ENCODE assay signal across 8 cellular contexts in the genomic region with DNA sequence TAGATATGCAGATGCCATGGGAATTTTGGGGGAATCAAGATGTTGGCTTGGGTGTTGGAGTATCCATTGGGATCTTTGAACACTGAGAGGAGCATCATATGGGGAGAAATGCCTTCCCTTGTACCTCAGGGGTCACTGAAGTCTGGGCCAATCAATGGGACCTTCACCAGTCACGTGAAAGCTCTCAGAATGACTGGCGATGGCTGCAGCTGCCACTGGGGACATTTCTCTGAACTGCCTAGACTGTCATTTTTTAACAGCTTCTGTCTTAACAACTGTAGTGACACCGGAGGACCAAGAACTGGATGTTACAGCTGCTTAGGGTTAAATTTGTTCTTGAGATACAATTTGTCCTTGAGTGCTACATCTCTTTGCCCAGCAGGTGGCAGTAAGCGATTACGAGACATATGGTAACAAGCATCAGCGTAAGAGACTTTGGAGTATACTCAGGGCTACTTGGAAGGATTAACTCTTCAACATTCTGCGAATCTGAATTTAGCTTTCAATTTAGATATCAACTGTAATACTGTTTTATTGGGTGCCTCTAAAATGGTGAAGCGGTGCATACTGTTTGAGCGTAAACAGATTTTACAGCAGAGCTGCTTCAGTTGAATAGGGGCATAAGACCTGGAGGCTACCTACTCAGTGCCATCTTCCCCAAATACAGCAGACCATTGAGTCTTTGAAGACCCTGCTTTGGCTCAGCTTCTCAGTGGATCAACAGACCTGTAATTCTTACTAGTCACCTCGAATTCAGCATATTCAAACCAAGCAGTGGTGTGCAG. TPM values are rescaled to one million over a fixed set of nuclear protein-coding genes. Genes with fewer than 3 reads are reported as not detected.
A peak's percentile ranks its signal among the peaks of the same experiment; 100 is the strongest.
DNase-seq lines count a peak whose midpoint lies in the region; ATAC-seq, FAIRE-seq and TF ChIP-seq lines count a peak whose summit lies in the region.

No MANE protein-coding gene starts in this region.

- H3K4me3 ChIP-seq in BE2C (ENCODE audit: low read depth, low read length) (no peak overlapping the region), endothelial cell of umbilical vein (replicated peaks in 1 of 3; ENCODE audit: insufficient read depth in 1 of 3, low read depth in 1 of 3, low read length in 3 of 3) (no peak overlapping the region)

- no peak overlapping the region for H3K4me2 ChIP-seq in endothelial cell of umbilical vein (ENCODE audit: insufficient read depth, low read length)

- no peaks in the 10 kb centered on the region for H3K79me2 ChIP-seq in endothelial cell of umbilical vein (ENCODE audit: control insufficient read depth, insufficient read depth, low read length)

- no TSS peak for BruUV-seq in endothelial cell of umbilical vein (replicated peaks; lab: Mats Ljungman, UMichigan)

- peak overlapping the region; percentile 24 for H2AFZ ChIP-seq in endothelial cell of umbilical vein (ENCODE audit: low read depth, low read length)

- peak; percentile 93 for FAIRE-seq in endothelial cell of umbilical vein (lab: Jason Lieb, UNC)

- H3K27ac ChIP-seq in endothelial cell of umbilical vein (ENCODE audit: insufficient read depth, low read depth, low read length) = no peak overlapping the region

- H3K4me1 Mint-ChIP-seq in activated CD4-positive, alpha-beta memory T cell treated with anti-CD3 and anti-CD28 coated beads for 36 hours (ENCODE audit: low read depth) = peaks cover 13% of the 10 kb centered on the region
- H3K4me1 Mint-ChIP-seq in stimulated activated naive B cell treated with anti-CD40 and anti-IgM and Interleukin-4, amounts not matched to agents 10 μg/mL and 1 μg/mL and 100 μg/mL, for 72 hours = peaks cover 21 to 37% of the 10 kb centered on the region in 2 donors

- H3K27me3 ChIP-seq in BE2C = peaks cover 3% of the 10 kb centered on the region; the same call in 1 of the 2 replicates
- peaks cover 0 to 3% of the 10 kb centered on the region in 2 experiments for H3K27me3 ChIP-seq in endothelial cell of umbilical vein (ENCODE audit: control insufficient read depth in 2 of 2, insufficient read depth in 2 of 2, low read length in 2 of 2)

- peaks cover 43% of the 10 kb centered on the region for H3K27me3 Mint-ChIP-seq in activated CD4-positive, alpha-beta memory T cell treated with anti-CD3 and anti-CD28 coated beads for 36 hours
- H3K27me3 Mint-ChIP-seq in stimulated activated naive B cell treated with anti-CD40 and anti-IgM and Interleukin-4, amounts not matched to agents 10 μg/mL and 1 μg/mL and 100 μg/mL, for 72 hours = peaks cover 6 to 15% of the 10 kb centered on the region in 2 donors

- POLR2A ChIA-PET in activated CD4-positive, alpha-beta memory T cell treated with anti-CD3 and anti-CD28 coated beads for 36 hours (lab: Charles Lee) = no interaction called here
- POLR2A ChIA-PET in endothelial cell of umbilical vein (lab: Charles Lee) = no interaction called here

- H4K20me1 ChIP-seq in endothelial cell of umbilical vein (replicated peaks; ENCODE audit: control insufficient read depth, extremely low read depth, insufficient read depth, low read length) = no peaks in the 10 kb centered on the region

- intact Hi-C loops in activated CD4-positive, alpha-beta memory T cell treated with anti-CD3 and anti-CD28 coated beads for 36 hours (cut with micrococcal nuclease) = loop anchor here (1.0 to 5.0 kb wide), 7 partner anchors 288 to 1028 kb away; a partner anchor contains a TSS
- intact Hi-C loops in endothelial cell of umbilical vein (cut with micrococcal nuclease) = loop anchor here (1.0 to 2.0 kb wide), 3 partner anchors 364 to 570 kb away; no protein-coding TSS in a partner anchor

- peak; percentile 85 for ATAC-seq in GM18861 (IDR thresholded peaks at IDR 0.05; ENCODE audit: unreplicated experiment)
- peak; percentile 83 for ATAC-seq in HG03039 (IDR thresholded peaks at IDR 0.05; ENCODE audit: unreplicated experiment)
- ATAC-seq in stimulated activated naive B cell treated with anti-CD40 and anti-IgM and Interleukin-4, amounts not matched to agents 10 μg/mL and 1 μg/mL and 100 μg/mL, for 72 hours (replicated peaks) = peak; percentile 38 to 47

- H3K9me3 Mint-ChIP-seq in activated CD4-positive, alpha-beta memory T cell treated with anti-CD3 and anti-CD28 coated beads for 36 hours = no peaks in the 10 kb centered on the region
- peaks cover 4 to 9% of the 10 kb centered on the region in 2 donors for H3K9me3 Mint-ChIP-seq in stimulated activated naive B cell treated with anti-CD40 and anti-IgM and Interleukin-4, amounts not matched to agents 10 μg/mL and 1 μg/mL and 100 μg/mL, for 72 hours

- no peaks in the 10 kb centered on the region for H3K9me1 ChIP-seq in endothelial cell of umbilical vein (replicated peaks; ENCODE audit: control insufficient read depth, extremely low read depth, insufficient read depth, low read length)

- TF ChIP-seq CTCF in BE2C (IDR thresholded peaks at IDR 0.05; ENCODE audit: low read depth, low read length) = peak; percentile 91
- peak; percentile 73 to 76 for TF ChIP-seq CTCF in endothelial cell of umbilical vein (IDR thresholded peaks at IDR 0.05; ENCODE audit: extremely low read depth in 1 of 2, insufficient read depth in 1 of 2, low read depth in 1 of 2, low read length in 2 of 2)

- no peak for TF ChIP-seq POLR2A in endothelial cell of umbilical vein (IDR thresholded peaks at IDR 0.05; ENCODE audit: low read depth, low read length)

- H3K9me3 ChIP-seq in BE2C (no peaks in the 10 kb centered on the region), endothelial cell of umbilical vein (replicated peaks; ENCODE audit: control insufficient read depth, insufficient read depth, low read length) (no peaks in the 10 kb centered on the region)

- no peak overlapping the region for H3K4me3 Mint-ChIP-seq in activated CD4-positive, alpha-beta memory T cell treated with anti-CD3 and anti-CD28 coated beads for 36 hours
- H3K4me3 Mint-ChIP-seq in stimulated activated naive B cell treated with anti-CD40 and anti-IgM and Interleukin-4, amounts not matched to agents 10 μg/mL and 1 μg/mL and 100 μg/mL, for 72 hours = no peak overlapping the region

- peak; percentile 52 for DNase-seq in BE2C
- peak; percentile 88 for DNase-seq in NCI-H524 treated with DMSO at 0.1 percent for 48 hours (lab: John Stamatoyannopoulos, UW)
- DNase-seq in activated CD4-positive, alpha-beta memory T cell treated with anti-CD3 and anti-CD28 coated beads for 36 hours = peak; percentile 61
- DNase-seq in endothelial cell of umbilical vein (ENCODE audit: low read depth, low spot score) = peak; percentile 79
- peak; percentile 78 for DNase-seq in mucosa of gallbladder (ENCODE audit: low spot score)
- peak; percentile 44 for DNase-seq in stimulated activated naive B cell treated with anti-CD40 and anti-IgM and Interleukin-4, amounts not matched to agents 10 μg/mL and 1 μg/mL and 100 μg/mL, for 72 hours

- H3K4me1 ChIP-seq in BE2C (no peaks in the 10 kb centered on the region), endothelial cell of umbilical vein (ENCODE audit: control insufficient read depth, extremely low read depth, insufficient read depth, low read length) (peaks cover 2% of the 10 kb centered on the region)

- H3K27ac Mint-ChIP-seq in activated CD4-positive, alpha-beta memory T cell treated with anti-CD3 and anti-CD28 coated beads for 36 hours = no peak overlapping the region
- H3K27ac Mint-ChIP-seq in stimulated activated naive B cell treated with anti-CD40 and anti-IgM and Interleukin-4, amounts not matched to agents 10 μg/mL and 1 μg/mL and 100 μg/mL, for 72 hours = peak overlapping the region; percentile 59

- CTCF ChIA-PET in activated CD4-positive, alpha-beta memory T cell treated with anti-CD3 and anti-CD28 coated beads for 36 hours (lab: Charles Lee) = interaction anchor here (0.6 to 2.9 kb wide), 36 partner anchors 8 to 598 kb away, joined by 3 to 24 read pairs (median 4); a partner anchor contains a TSS
- CTCF ChIA-PET in endothelial cell of umbilical vein (lab: Charles Lee) = interaction anchor here (0.5 to 5.7 kb wide), 30 partner anchors 10 to 614 kb away, joined by 3 to 66 read pairs (median 4); no protein-coding TSS in a partner anchor

- H3K36me3 ChIP-seq in BE2C (no peaks in the 10 kb centered on the region), endothelial cell of umbilical vein (ENCODE audit: control insufficient read depth in 2 of 2, extremely low read depth in 1 of 2, insufficient read depth in 2 of 2, low read length in 2 of 2) (no peaks in the 10 kb centered on the region)

- no peak overlapping the region for H3K9ac ChIP-seq in endothelial cell of umbilical vein (replicated peaks; ENCODE audit: extremely low read depth, insufficient read depth, low read length)

- no peaks in the 10 kb centered on the region for H3K36me3 Mint-ChIP-seq in activated CD4-positive, alpha-beta memory T cell treated with anti-CD3 and anti-CD28 coated beads for 36 hours
- H3K36me3 Mint-ChIP-seq in stimulated activated naive B cell treated with anti-CD40 and anti-IgM and Interleukin-4, amounts not matched to agents 10 μg/mL and 1 μg/mL and 100 μg/mL, for 72 hours = peaks cover 4 to 13% of the 10 kb centered on the region in 2 donors

- dilution Hi-C loops in endothelial cell of umbilical vein (cut with MboI; ENCODE audit: extremely low pct_ligation_motif_present, low sequenced_read_pairs) = no loop called here

TF ChIP-seq in endothelial cell of umbilical vein, 7 proteins besides CTCF, POLR2A, EP300 and RAD21:
- no peak for TF ChIP-seq EZH2 (IDR thresholded peaks at IDR 0.05; ENCODE audit: borderline replicate concordance, low read depth, low read length, severe bottlenecking)
- no peak for TF ChIP-seq POLR2AphosphoS5 (IDR thresholded peaks at IDR 0.05; ENCODE audit: insufficient read depth, low read depth, low read length)
- TF ChIP-seq, protein P1, sequence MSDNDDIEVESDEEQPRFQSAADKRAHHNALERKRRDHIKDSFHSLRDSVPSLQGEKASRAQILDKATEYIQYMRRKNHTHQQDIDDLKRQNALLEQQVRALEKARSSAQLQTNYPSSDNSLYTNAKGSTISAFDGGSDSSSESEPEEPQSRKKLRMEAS (IDR thresholded peaks at IDR 0.05; ENCODE audit: insufficient read depth, insufficient read length) = no peak
- TF ChIP-seq JUN (IDR thresholded peaks at IDR 0.05; ENCODE audit: borderline replicate concordance, insufficient read depth, insufficient read length, low read depth) = no peak
- no peak for TF ChIP-seq GATA2 (IDR thresholded peaks at IDR 0.05; ENCODE audit: insufficient read depth, insufficient read length, low read depth, low read length)

RNA-seq across cellular contexts. Expression of a gene that starts 36.0 kb away (rescaled TPM):
- 0.25 TPM for polyA plus RNA-seq in BE2C (2012; ENCODE audit: insufficient read depth, insufficient read length, low read depth)
- total RNA-seq in activated CD4-positive, alpha-beta memory T cell treated with anti-CD3 and anti-CD28 coated beads for 36 hours = not detected
- 2,488 and 2,886 TPM in 2 replicates for total RNA-seq in endothelial cell of umbilical vein
- polyA plus RNA-seq in endothelial cell of umbilical vein = 1,646 and 1,926 TPM in 2 replicates
- 2,191 and 2,482 TPM in 2 replicates for polyA plus RNA-seq in endothelial cell of umbilical vein (2011; cell fraction: cytosol; rRNA removed)
- 2,136 and 2,278 TPM in 2 replicates for polyA plus RNA-seq in endothelial cell of umbilical vein (2011; cell fraction: nucleus; rRNA removed)
- polyA plus RNA-seq in endothelial cell of umbilical vein (2012) = 2,295 and 2,601 TPM in 2 replicates
- 1,101 and 1,172 TPM in 2 replicates for polyA minus RNA-seq in endothelial cell of umbilical vein
- polyA minus RNA-seq in endothelial cell of umbilical vein (2011; cell fraction: cytosol; rRNA and poly(A)+ RNA removed) = 1.2 TPM
- polyA minus RNA-seq in endothelial cell of umbilical vein (2011; cell fraction: nucleus; rRNA and poly(A)+ RNA removed) = 637 and 812 TPM in 2 replicates
- total RNA-seq in mucosa of gallbladder = 315 TPM

Comparison
In these comparisons a context has a peak if more than half of its experiments do, and no peak if none do; other contexts are left out.
1. RNA of a gene that starts 36.0 kb away (total RNA-seq): 2,488 to 2,886 TPM in endothelial cell of umbilical vein and 315 TPM in mucosa of gallbladder (single experiment); not detected in activated CD4-positive, alpha-beta memory T cell treated with anti-CD3 and anti-CD28 coated beads for 36 hours; every median in the first group is over 100 times any median in the second.
2. Peak in every context shown above with its lines, with median percentiles within 50 percentile points of each other: DNase-seq and ATAC-seq.